ENCODE assay signal across 1 cellular context in the genomic region with DNA sequence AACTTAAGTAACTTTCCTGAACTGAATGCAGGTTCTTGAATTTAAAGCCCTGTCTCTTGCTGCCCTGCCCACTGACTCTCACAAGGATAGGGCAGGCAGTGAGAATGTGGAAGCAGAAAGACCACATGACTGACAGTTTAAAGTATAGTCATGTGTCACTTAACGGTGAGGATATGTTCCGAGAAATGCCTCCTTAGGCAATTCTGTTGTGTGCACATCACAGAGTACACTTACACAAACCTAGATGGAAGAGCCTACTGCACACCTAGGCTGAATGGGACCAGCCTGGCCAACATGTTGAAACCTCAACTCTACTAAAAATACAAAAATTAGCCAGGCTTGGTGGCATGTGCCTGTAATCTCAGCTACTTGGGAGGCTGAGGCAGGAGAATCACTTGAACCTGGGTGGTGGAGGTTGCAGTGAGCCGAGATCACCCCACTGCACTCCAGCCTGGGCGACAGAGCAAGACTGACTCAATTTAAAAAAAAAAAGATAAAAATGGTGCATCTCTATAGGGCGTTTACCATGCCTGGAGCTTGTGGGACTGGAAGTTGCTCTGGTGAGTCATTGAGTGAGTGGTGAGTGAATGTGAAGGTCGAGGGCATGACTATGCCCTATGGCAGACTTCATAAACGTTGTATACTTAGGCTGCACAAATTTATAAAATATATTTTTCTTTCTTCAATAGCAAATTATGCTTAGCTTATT.
TF ChIP-seq lines count a peak whose summit lies in the region.

No MANE protein-coding gene starts in this region.

TF ChIP-seq in H1, 55 proteins besides CTCF, POLR2A, EP300 and RAD21 (continued from another document):
- no peak for TF ChIP-seq SUZ12 (IDR thresholded peaks at IDR 0.05; ENCODE audit: low read length)
- no peak for TF ChIP-seq TBP (IDR thresholded peaks at IDR 0.05; ENCODE audit: low read depth, low read length)
- TF ChIP-seq HDAC6 (IDR thresholded peaks at IDR 0.05; ENCODE audit: low read depth, low read length): no peak
